ENCODE assay signal across 11 cellular contexts in the genomic region with DNA sequence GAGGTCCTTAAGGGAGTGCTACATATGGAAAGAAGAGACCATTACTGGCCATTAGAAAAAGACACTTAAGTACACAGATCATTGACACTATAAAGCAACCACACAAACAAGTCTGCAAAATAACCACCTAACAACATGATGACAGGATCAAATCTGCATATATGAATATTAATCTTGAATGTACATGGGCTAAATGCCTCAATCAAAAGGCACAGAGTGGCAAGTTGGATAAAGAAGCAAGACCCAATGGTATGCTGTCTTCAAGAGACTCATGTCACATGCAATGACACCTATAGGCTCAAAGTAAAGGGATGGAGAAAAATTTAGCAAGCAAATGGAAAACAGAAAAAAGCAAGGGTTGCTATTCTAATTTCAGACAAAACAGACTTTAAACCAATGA.
"Had no signal": no experiment of that assay in that cellular context is flagged by ENCODE, and none has a peak within 500 bp of the region (broad histone marks: within the 10 kb centered on the region; RNA-seq: fewer than 3 reads in every experiment).

No MANE protein-coding gene starts in this region.

- ATAC-seq: GM23338, HCT116 had no signal

- H3K9ac ChIP-seq: GM23248 had no signal

- DNase-seq: GM23248, GOT3, H7, H9, HCEC 1CT, HFFc6 had no signal

- H3K27ac Mint-ChIP-seq: GM23338, H9, HFFc6 had no signal

- H3K36me3 ChIP-seq: HAP-1 had no signal

- H3K27ac ChIP-seq: GM23248 had no signal

- H3K4me1 Mint-ChIP-seq: GM23338 had no signal

- H3K4me2 ChIP-seq: GM23338 had no signal

- H3K4me3 ChIP-seq: GM23248, GM23338, HAP-1 had no signal

- H2AFZ ChIP-seq: GM23248, GM23338 had no signal

- H3K4me3 Mint-ChIP-seq: GM23338, H9, HFFc6 had no signal

- FAIRE-seq: H1, H54 had no signal
